ENCODE assay signal across 8 cellular contexts in the genomic region with DNA sequence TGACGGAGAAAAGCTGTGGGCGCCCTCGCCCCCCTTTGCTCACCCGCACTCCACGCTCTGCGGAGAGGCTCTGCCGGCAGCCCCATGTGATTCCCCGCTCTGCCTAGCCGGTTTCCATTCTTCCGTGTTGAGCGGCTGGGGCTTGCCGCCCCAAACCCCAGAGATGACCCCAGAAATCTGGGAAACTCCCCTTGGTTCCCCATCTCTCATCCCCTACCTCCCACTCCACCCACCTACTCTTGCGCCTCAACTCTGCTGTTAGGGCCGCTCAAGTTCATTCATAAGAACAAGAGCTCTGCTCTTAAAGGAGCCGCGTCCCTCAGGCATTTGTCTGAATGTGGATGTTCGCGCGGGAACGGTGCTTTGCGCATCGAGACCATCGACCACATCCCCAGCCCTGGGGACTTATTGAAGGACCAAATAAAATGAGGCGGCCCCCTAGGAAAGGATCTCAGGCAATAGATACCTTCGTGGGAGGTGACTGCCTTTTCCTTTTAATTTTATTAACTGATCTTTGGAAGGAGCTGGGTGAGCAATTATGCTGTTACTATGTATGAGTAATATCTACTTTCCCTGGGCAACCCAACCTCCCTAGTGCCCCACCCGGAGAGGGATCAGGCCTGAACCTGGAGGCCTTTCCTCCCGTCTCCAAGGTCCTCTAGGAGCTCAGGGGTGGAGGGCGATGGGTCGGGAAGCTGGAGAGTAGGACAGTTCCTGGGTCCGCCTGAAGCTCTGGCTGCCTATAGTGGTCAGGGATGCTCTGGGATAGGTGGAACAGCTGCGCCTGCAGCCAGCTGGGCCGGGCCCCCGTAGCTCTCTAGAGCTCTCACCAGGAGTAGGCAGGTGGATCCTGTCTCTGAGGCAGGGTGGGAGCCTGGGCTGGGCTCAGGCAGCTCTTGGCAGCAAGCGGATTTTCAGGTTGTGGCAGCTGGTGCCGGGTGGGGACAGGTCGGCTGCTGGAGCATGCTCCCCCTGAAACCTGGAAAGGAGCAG. TPM values are rescaled to one million over a fixed set of nuclear protein-coding genes. Genes with fewer than 3 reads are reported as not detected.
DNase-seq lines count a peak whose midpoint lies in the region; ATAC-seq and TF ChIP-seq lines count a peak whose summit lies in the region.

No MANE protein-coding gene starts in this region.

- H3K27me3 ChIP-seq in HUES6 (ENCODE audit: control insufficient read depth, insufficient read depth, low read length) (peaks cover 33% of the 10 kb centered on the region), Peyer's patch (no peaks in the 10 kb centered on the region)

- peaks cover 18% of the 10 kb centered on the region for H3K36me3 ChIP-seq in HUES6 (ENCODE audit: control insufficient read depth, insufficient read depth, low read length)
- H3K36me3 ChIP-seq in Peyer's patch = no peaks in the 10 kb centered on the region

- H3K9me3 ChIP-seq in HUES6 (ENCODE audit: control insufficient read depth, insufficient read depth, low read depth, low read length) (no peaks in the 10 kb centered on the region), Peyer's patch (no peaks in the 10 kb centered on the region)

- peak; percentile 28 for ATAC-seq in GM21390 (IDR thresholded peaks at IDR 0.05; ENCODE audit: unreplicated experiment)

- peak; percentile 100 for DNase-seq in COR-L47 (lab: John Stamatoyannopoulos, UW)
- peak; percentile 35 to 83 (median 75) for DNase-seq in Peyer's patch
- DNase-seq in activated gamma-delta T cell treated with Interleukin-2 at 50 U/mL for 16 hours = peak; percentile 11
- peak; percentile 58 for DNase-seq in glutamatergic neuron
- DNase-seq in retinal pigment epithelial cell (ENCODE audit: low read depth) = no peak
- no peak for DNase-seq in mesenteric fat pad (ENCODE audit: low spot score)

- H3K36me3 Mint-ChIP-seq in glutamatergic neuron (ENCODE audit: unreplicated experiment) = peaks cover under 1% of the 10 kb centered on the region

- H3K4me3 Mint-ChIP-seq in glutamatergic neuron (ENCODE audit: unreplicated experiment) = peak overlapping the region; percentile 76

- peaks cover 5% of the 10 kb centered on the region for H3K9me3 Mint-ChIP-seq in glutamatergic neuron (ENCODE audit: unreplicated experiment)

- H3K4me3 ChIP-seq in HUES6 (ENCODE audit: low read depth, low read length) (peak overlapping the region; percentile 73), Peyer's patch (peak overlapping the region; percentile 54 to 70 (median 67)), retinal pigment epithelial cell (ENCODE audit: low read length) (peak overlapping the region; percentile 76)

- no peak overlapping the region for H3K27ac ChIP-seq in HUES6 (ENCODE audit: low read depth, low read length)
- peak overlapping the region; percentile 70 to 89 (median 80) for H3K27ac ChIP-seq in Peyer's patch

- peak overlapping the region; percentile 1 for H3K27ac Mint-ChIP-seq in glutamatergic neuron (ENCODE audit: unreplicated experiment)

- peak overlapping the region; percentile 48 for H3K9ac ChIP-seq in HUES6 (ENCODE audit: low read length)

- peaks cover 12% of the 10 kb centered on the region for H3K4me1 Mint-ChIP-seq in glutamatergic neuron (ENCODE audit: low read depth, unreplicated experiment)

- TF ChIP-seq CTCF in Peyer's patch (IDR thresholded peaks at IDR 0.05) (no peak), glutamatergic neuron (IDR thresholded peaks at IDR 0.05; ENCODE audit: partially characterized antibody, unreplicated experiment) (no peak), retinal pigment epithelial cell (conservative IDR thresholded peaks at IDR 0.05; ENCODE audit: low read depth, low read length) (no peak)

- peak; percentile 74 to 84 for TF ChIP-seq POLR2A in Peyer's patch (IDR thresholded peaks at IDR 0.05)

- H3K27me3 Mint-ChIP-seq in glutamatergic neuron (ENCODE audit: unreplicated experiment) = peaks cover 1% of the 10 kb centered on the region

- H3K4me1 ChIP-seq in HUES6 (ENCODE audit: control insufficient read depth, insufficient read depth, low read length) (peaks cover 18% of the 10 kb centered on the region), Peyer's patch (peaks cover 5 to 33% (median 11%) of the 10 kb centered on the region in 4 donors)

RNA-seq across cellular contexts. Expression of a gene that starts 0.9 kb away (rescaled TPM):
- total RNA-seq in Peyer's patch (100 to 1,000 TPM in 2 of 4 donors, 10 to 100 TPM in 1, 1 to 10 TPM in 1; 6.6 to 239 (median 132) TPM), glutamatergic neuron (ENCODE audit: unreplicated experiment) (5.6 TPM), mesenteric fat pad (8.0 TPM)

RNA-seq across cellular contexts. Expression of a gene that starts 54.1 kb away (rescaled TPM):
- total RNA-seq in Peyer's patch = 10 to 100 TPM in 3 of 4 donors, 1 to 10 TPM in 1; 9.9 to 28.4 (median 14.0) TPM
- total RNA-seq in glutamatergic neuron (ENCODE audit: unreplicated experiment) = 97.7 TPM
- total RNA-seq in mesenteric fat pad = 0.32 TPM

Comparison
In these comparisons a context has a peak if more than half of its experiments do, and no peak if none do; other contexts are left out.
1. DNase-seq: peak in COR-L47 (single experiment), Peyer's patch (3 of 3), activated gamma-delta T cell treated with Interleukin-2 at 50 U/mL for 16 hours (single experiment) and glutamatergic neuron (single experiment); none in retinal pigment epithelial cell (single experiment) and mesenteric fat pad (single experiment).
2. Peak in every context shown above with its lines, with median percentiles within 50 percentile points of each other: H3K4me3 ChIP-seq.